Comparison of ENCODE assay signal across 19 cellular contexts in the genomic region with DNA sequence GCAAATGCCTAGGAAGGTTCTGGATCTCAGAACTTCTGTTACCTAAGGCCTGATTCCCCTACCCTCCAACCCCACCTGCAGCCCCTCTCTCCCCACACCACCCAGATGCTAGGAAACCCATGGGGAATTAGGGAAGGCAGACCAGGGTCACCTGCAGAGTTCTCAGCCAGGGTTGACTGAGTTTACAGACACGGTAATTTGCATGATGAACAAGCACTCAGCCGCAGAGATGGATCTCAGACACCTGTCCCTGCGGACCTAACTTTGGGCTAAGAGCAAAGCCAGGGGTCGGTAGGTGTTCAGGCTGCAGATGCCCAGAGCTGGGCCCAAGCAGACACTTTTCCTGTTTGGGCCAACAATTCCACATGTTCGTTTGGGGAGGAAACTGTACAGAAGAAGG. TPM values are rescaled to one million over a fixed set of nuclear protein-coding genes. Genes with fewer than 3 reads are reported as not detected.
A peak's percentile ranks its signal among the peaks of the same experiment; 100 is the strongest.
DNase-seq lines count a peak whose midpoint lies in the region; ATAC-seq and TF ChIP-seq lines count a peak whose summit lies in the region.
"Had no signal": no experiment of that assay in that cellular context is flagged by ENCODE, and none has a peak within 500 bp of the region (broad histone marks: within the 10 kb centered on the region; RNA-seq: fewer than 3 reads in every experiment).

No MANE protein-coding gene starts in this region.

- H3K4me1 Mint-ChIP-seq in activated CD4-positive, alpha-beta T cell treated with anti-CD3 and anti-CD28 coated beads, Interleukin-2, amount 10 ng/mL, durations not matched to agents 24 days and 14 days: peaks cover 77% of the 10 kb centered on the region
- peaks cover 76% of the 10 kb centered on the region for H3K4me1 Mint-ChIP-seq in activated naive CD8-positive, alpha-beta T cell treated with anti-CD3 and anti-CD28 coated beads for 36 hours
- H3K4me1 Mint-ChIP-seq: brain had no signal

- ATAC-seq in left lobe of liver (no peak), mucosa of descending colon (no peak)
- ATAC-seq: A549, left ventricle myocardium superior, PC-3 had no signal

- no peaks in the 10 kb centered on the region for H3K9me3 ChIP-seq in osteoblast (ENCODE audit: low read depth, low read length)
- no peaks in the 10 kb centered on the region for H3K9me3 ChIP-seq in mucosa of descending colon
- H3K9me3 ChIP-seq: A549, MG63, upper lobe of left lung had no signal

- no peaks in the 10 kb centered on the region for H3K27me3 Mint-ChIP-seq in activated CD4-positive, alpha-beta T cell treated with anti-CD3 and anti-CD28 coated beads, Interleukin-2, amount 10 ng/mL, durations not matched to agents 24 days and 14 days
- H3K27me3 Mint-ChIP-seq in activated naive CD8-positive, alpha-beta T cell treated with anti-CD3 and anti-CD28 coated beads for 36 hours: no peaks in the 10 kb centered on the region

- no peak overlapping the region for H3K4me3 ChIP-seq in H7 (ENCODE audit: insufficient read depth, low read depth, low read length)
- H3K4me3 ChIP-seq in osteoblast (ENCODE audit: insufficient read depth, low read length): no peak overlapping the region
- no peak overlapping the region for H3K4me3 ChIP-seq in mucosa of descending colon
- H3K4me3 ChIP-seq: A549, MG63 had no signal

- H3K27me3 ChIP-seq in H7 (ENCODE audit: control insufficient read depth, insufficient read depth, low read length) (no peaks in the 10 kb centered on the region), osteoblast (ENCODE audit: insufficient read depth, low read length) (peaks cover 8% of the 10 kb centered on the region)
- H3K27me3 ChIP-seq: MG63, upper lobe of left lung had no signal

- H3K27ac ChIP-seq in osteoblast (ENCODE audit: low read depth, low read length): no peak overlapping the region
- H3K27ac ChIP-seq: A549 had no signal

- H3K36me3 ChIP-seq in H7 (replicated peaks; ENCODE audit: control insufficient read depth, insufficient read depth, low read length) (no peaks in the 10 kb centered on the region), osteoblast (ENCODE audit: insufficient read depth, low read length) (no peaks in the 10 kb centered on the region), mucosa of descending colon (ENCODE audit: low read depth) (no peaks in the 10 kb centered on the region)
- H3K36me3 ChIP-seq: MG63, upper lobe of left lung had no signal

- no peak overlapping the region for H2AFZ ChIP-seq in osteoblast (ENCODE audit: low read length)

- peak overlapping the region; percentile 95 for H3K4me3 Mint-ChIP-seq in activated CD4-positive, alpha-beta T cell treated with anti-CD3 and anti-CD28 coated beads, Interleukin-2, amount 10 ng/mL, durations not matched to agents 24 days and 14 days
- peak overlapping the region; percentile 94 for H3K4me3 Mint-ChIP-seq in activated naive CD8-positive, alpha-beta T cell treated with anti-CD3 and anti-CD28 coated beads for 36 hours
- H3K4me3 Mint-ChIP-seq: brain had no signal

- TF ChIP-seq CTCF in osteoblast (IDR thresholded peaks at IDR 0.05; ENCODE audit: extremely low read depth, low read depth, low read length) (no peak), mucosa of descending colon (IDR thresholded peaks at IDR 0.05) (no peak)

- H3K79me2 ChIP-seq in osteoblast (ENCODE audit: insufficient read depth, low read length): no peaks in the 10 kb centered on the region

- peak overlapping the region; percentile 57 for H3K27ac Mint-ChIP-seq in activated CD4-positive, alpha-beta T cell treated with anti-CD3 and anti-CD28 coated beads, Interleukin-2, amount 10 ng/mL, durations not matched to agents 24 days and 14 days
- H3K27ac Mint-ChIP-seq in activated naive CD8-positive, alpha-beta T cell treated with anti-CD3 and anti-CD28 coated beads for 36 hours: peak overlapping the region; percentile 79

- DNase-seq in activated CD4-positive, alpha-beta T cell treated with anti-CD3 and anti-CD28 coated beads, Interleukin-2, amount 10 ng/mL, durations not matched to agents 24 days and 14 days: no peak
- DNase-seq in activated CD4-positive, alpha-beta T cell treated with anti-CD3 and anti-CD28 coated beads for 1 hour: no peak
- DNase-seq in H7 (peak; percentile 37), osteoblast (ENCODE audit: insufficient read length, low spot score, missing footprints) (peak; percentile 25), left lobe of liver (ENCODE audit: low spot score) (no peak), mucosa of descending colon (no peak)
- DNase-seq in activated naive CD8-positive, alpha-beta T cell treated with anti-CD3 and anti-CD28 coated beads for 36 hours: no peak
- no peak for DNase-seq in activated CD4-positive, CD25-positive, alpha-beta regulatory T cell (lab: John Stamatoyannopoulos, UW)
- DNase-seq: activated CD8-positive, alpha-beta memory T cell treated with anti-CD3 and anti-CD28 coated beads, Interleukin-2, amount 50 U/mL, for 48 hours; DMS 273 treated with DMSO at 0.1 percent for 48 hours; head of caudate nucleus; left ventricle myocardium superior; MG63; occipital lobe; PC-3; small intestine; upper lobe of left lung had no signal

- H3K36me3 Mint-ChIP-seq in activated CD4-positive, alpha-beta T cell treated with anti-CD3 and anti-CD28 coated beads, Interleukin-2, amount 10 ng/mL, durations not matched to agents 24 days and 14 days (ENCODE audit: low read depth): peaks cover 44% of the 10 kb centered on the region
- H3K36me3 Mint-ChIP-seq in activated naive CD8-positive, alpha-beta T cell treated with anti-CD3 and anti-CD28 coated beads for 36 hours: peaks cover 53% of the 10 kb centered on the region
- H3K36me3 Mint-ChIP-seq: brain had no signal

- no peaks in the 10 kb centered on the region for H4K20me1 ChIP-seq in osteoblast (ENCODE audit: insufficient read depth, low read length)

- intact Hi-C loops in activated CD4-positive, alpha-beta T cell treated with anti-CD3 and anti-CD28 coated beads, Interleukin-2, amount 10 ng/mL, durations not matched to agents 24 days and 14 days (cut with micrococcal nuclease): no loop called here
- intact Hi-C loops in mucosa of descending colon (cut with DNase I, micrococcal nuclease): no loop called here

- peaks cover 7% of the 10 kb centered on the region for H3K4me1 ChIP-seq in osteoblast (ENCODE audit: insufficient read depth, low read length)
- H3K4me1 ChIP-seq in mucosa of descending colon (ENCODE audit: low read depth): peaks cover 7% of the 10 kb centered on the region

- no peak overlapping the region for H3K4me2 ChIP-seq in osteoblast (ENCODE audit: insufficient read depth, low read length)
- H3K4me2 ChIP-seq: A549 had no signal

- H3K9me3 Mint-ChIP-seq in activated CD4-positive, alpha-beta T cell treated with anti-CD3 and anti-CD28 coated beads, Interleukin-2, amount 10 ng/mL, durations not matched to agents 24 days and 14 days: no peaks in the 10 kb centered on the region
- H3K9me3 Mint-ChIP-seq in activated naive CD8-positive, alpha-beta T cell treated with anti-CD3 and anti-CD28 coated beads for 36 hours: peaks cover 1% of the 10 kb centered on the region

RNA-seq across cellular contexts. Expression of gene ABI3, which starts 2.9 kb away (rescaled TPM):
- 27.8 and 28.4 TPM in 2 replicates for total RNA-seq in activated CD4-positive, alpha-beta T cell treated with anti-CD3 and anti-CD28 coated beads, Interleukin-2, amount 10 ng/mL, durations not matched to agents 24 days and 14 days
- 1.9 and 2.7 TPM in 2 replicates for total RNA-seq in H7 (2014; rRNA removed; shearing (Covaris generic))
- total RNA-seq in activated naive CD8-positive, alpha-beta T cell treated with anti-CD3 and anti-CD28 coated beads for 36 hours: 10 to 100 TPM; 54.9 to 55.5 TPM
- total RNA-seq in osteoblast: under 0.01 and 0.36 TPM in 2 replicates
- total RNA-seq in left lobe of liver: 4.0 TPM
- total RNA-seq in mucosa of descending colon: 10 to 100 TPM in 1 of 3 donors, 1 to 10 TPM in 2; 5.9 to 10.6 (median 7.2) TPM
- total RNA-seq: PC-3 had no signal

RNA-seq across cellular contexts. Expression of gene GNGT2, which starts 3.0 kb away (rescaled TPM):
- total RNA-seq in activated CD4-positive, alpha-beta T cell treated with anti-CD3 and anti-CD28 coated beads, Interleukin-2, amount 10 ng/mL, durations not matched to agents 24 days and 14 days: 18.2 and 19.5 TPM in 2 replicates
- 0.30 TPM in 1 of 2 replicates, not detected in the other for total RNA-seq in H7 (2014; rRNA removed; shearing (Covaris generic))
- 10 to 100 TPM; 25.5 to 28.4 TPM for total RNA-seq in activated naive CD8-positive, alpha-beta T cell treated with anti-CD3 and anti-CD28 coated beads for 36 hours
- total RNA-seq in osteoblast (not detected in 2 replicates), left lobe of liver (0.20 TPM), mucosa of descending colon (1 to 10 TPM in 1 of 3 donors, under 1 TPM in 2; 0.89 to 1.7 (median 0.96) TPM)

RNA-seq across cellular contexts. Expression of gene PHOSPHO1, which starts 17.2 kb away (rescaled TPM):
- 0.09 TPM in 1 of 2 replicates, not detected in the other for total RNA-seq in activated CD4-positive, alpha-beta T cell treated with anti-CD3 and anti-CD28 coated beads, Interleukin-2, amount 10 ng/mL, durations not matched to agents 24 days and 14 days
- 0.69 and 0.78 TPM in 2 replicates for total RNA-seq in H7 (2014; rRNA removed; shearing (Covaris generic))
- total RNA-seq in activated naive CD8-positive, alpha-beta T cell treated with anti-CD3 and anti-CD28 coated beads for 36 hours: not detected
- total RNA-seq in osteoblast (0.29 and 0.36 TPM in 2 replicates), left lobe of liver (0.28 TPM), mucosa of descending colon (under 1 TPM in 1 of 3 donors, not detected in 2; 0.25 TPM)

Comparison
In these comparisons a context has a peak if more than half of its experiments do, and no peak if none do; other contexts are left out.
1. DNase-seq: peak in H7 (single experiment) and osteoblast (single experiment); none in activated CD4-positive, alpha-beta T cell treated with anti-CD3 and anti-CD28 coated beads, Interleukin-2, amount 10 ng/mL, durations not matched to agents 24 days and 14 days (single experiment), activated CD4-positive, alpha-beta T cell treated with anti-CD3 and anti-CD28 coated beads for 1 hour (single experiment), activated naive CD8-positive, alpha-beta T cell treated with anti-CD3 and anti-CD28 coated beads for 36 hours (single experiment), left lobe of liver (single experiment), activated CD4-positive, CD25-positive, alpha-beta regulatory T cell (0 of 4) and mucosa of descending colon (0 of 3).